ENCODE assay signal across 20 cellular contexts in the genomic region with DNA sequence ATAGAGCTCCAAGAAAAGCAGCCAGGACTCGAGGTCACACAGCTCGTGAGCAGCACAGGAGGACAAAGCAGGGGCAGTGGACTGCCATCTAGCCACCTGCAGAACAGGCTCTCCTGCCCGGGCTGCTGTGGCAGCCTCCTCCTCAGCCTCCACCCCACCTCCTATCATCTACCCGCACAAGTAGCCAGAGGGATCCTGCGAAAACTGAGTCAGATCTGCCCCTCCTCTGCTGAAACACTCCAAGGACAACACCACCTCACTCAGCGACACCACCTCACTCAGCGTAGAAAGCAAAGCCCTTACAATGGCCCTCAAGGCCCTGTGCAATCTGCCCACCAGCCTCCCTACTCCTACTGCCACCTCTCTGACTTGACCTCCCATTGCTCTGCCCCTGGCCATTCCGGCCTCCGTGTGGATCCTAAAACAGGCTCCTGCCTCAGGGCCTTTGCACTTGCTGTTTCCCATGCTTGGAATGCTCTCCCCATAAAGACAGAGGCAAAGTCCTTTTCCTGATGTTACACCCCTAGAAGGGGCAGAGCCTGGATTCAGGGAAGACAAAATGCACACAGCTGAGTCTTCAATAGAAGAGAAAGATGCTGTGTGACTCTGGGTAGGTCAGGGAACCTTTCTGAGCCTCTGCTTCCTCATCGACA. TPM values are rescaled to one million over a fixed set of nuclear protein-coding genes. Genes with fewer than 3 reads are reported as not detected.
A peak's percentile ranks its signal among the peaks of the same experiment; 100 is the strongest.
DNase-seq lines count a peak whose midpoint lies in the region; ATAC-seq and TF ChIP-seq lines count a peak whose summit lies in the region.
"Had no signal": no experiment of that assay in that cellular context is flagged by ENCODE, and none has a peak within 500 bp of the region (broad histone marks: within the 10 kb centered on the region; RNA-seq: fewer than 3 reads in every experiment).

No MANE protein-coding gene starts in this region.

- H3K27me3 Mint-ChIP-seq in activated CD4-positive, alpha-beta T cell treated with anti-CD3 and anti-CD28 coated beads, Interleukin-2, amount 10 ng/mL, durations not matched to agents 24 days and 14 days: no peaks in the 10 kb centered on the region
- H3K27me3 Mint-ChIP-seq in activated CD8-positive, alpha-beta T cell treated with anti-CD3 and anti-CD28 coated beads for 36 hours: no peaks in the 10 kb centered on the region
- no peaks in the 10 kb centered on the region for H3K27me3 Mint-ChIP-seq in activated CD4-positive, alpha-beta memory T cell treated with anti-CD3 and anti-CD28 coated beads for 36 hours

- TF ChIP-seq CTCF in activated CD8-positive, alpha-beta T cell treated with anti-CD3 and anti-CD28 coated beads for 36 hours (IDR thresholded peaks at IDR 0.05): no peak
- TF ChIP-seq CTCF in dorsolateral prefrontal cortex (IDR thresholded peaks at IDR 0.05 in 54 of 56, conservative IDR thresholded peaks at IDR 0.05 in 2 of 56; ENCODE audit: low read depth in 1 of 56, partially characterized antibody in 56 of 56) (no peak), spleen (IDR thresholded peaks at IDR 0.05 in 8 of 11, conservative IDR thresholded peaks at IDR 0.05 in 3 of 11) (no peak), right lobe of liver (IDR thresholded peaks at IDR 0.05) (no peak)

- POLR2A ChIA-PET in activated CD8-positive, alpha-beta T cell treated with anti-CD3 and anti-CD28 coated beads for 36 hours (lab: Charles Lee): interaction anchor here (1.2 to 1.7 kb wide), 3 partner anchors 10 to 49 kb away, joined by 3 to 7 read pairs (median 4); no protein-coding TSS in a partner anchor
- POLR2A ChIA-PET in activated CD4-positive, alpha-beta memory T cell treated with anti-CD3 and anti-CD28 coated beads for 36 hours (lab: Charles Lee): no interaction called here

- TF ChIP-seq POLR2A in spleen (IDR thresholded peaks at IDR 0.05) (no peak), right lobe of liver (IDR thresholded peaks at IDR 0.05) (no peak)

- H3K36me3 Mint-ChIP-seq in activated CD4-positive, alpha-beta T cell treated with anti-CD3 and anti-CD28 coated beads, Interleukin-2, amount 10 ng/mL, durations not matched to agents 24 days and 14 days (ENCODE audit: low read depth): peaks cover 55% of the 10 kb centered on the region
- H3K36me3 Mint-ChIP-seq in activated CD8-positive, alpha-beta T cell treated with anti-CD3 and anti-CD28 coated beads for 36 hours (ENCODE audit: low read depth): peaks cover 56% of the 10 kb centered on the region
- peaks cover 35% of the 10 kb centered on the region for H3K36me3 Mint-ChIP-seq in activated CD4-positive, alpha-beta memory T cell treated with anti-CD3 and anti-CD28 coated beads for 36 hours

- H3K36me3 ChIP-seq in spleen: peaks cover 0 to 78% (median 3%) of the 10 kb centered on the region in 6 donors
- H3K36me3 ChIP-seq in right lobe of liver: no peaks in the 10 kb centered on the region
- H3K36me3 ChIP-seq: BLaER1, SJSA1 had no signal

- H3K4me1 Mint-ChIP-seq in activated CD4-positive, alpha-beta T cell treated with anti-CD3 and anti-CD28 coated beads, Interleukin-2, amount 10 ng/mL, durations not matched to agents 24 days and 14 days: peaks cover 23% of the 10 kb centered on the region
- peaks cover 46% of the 10 kb centered on the region for H3K4me1 Mint-ChIP-seq in activated CD8-positive, alpha-beta T cell treated with anti-CD3 and anti-CD28 coated beads for 36 hours (ENCODE audit: low read depth)
- H3K4me1 Mint-ChIP-seq in activated CD4-positive, alpha-beta memory T cell treated with anti-CD3 and anti-CD28 coated beads for 36 hours (ENCODE audit: low read depth): peaks cover 62% of the 10 kb centered on the region

- H3K9me3 Mint-ChIP-seq in activated CD4-positive, alpha-beta T cell treated with anti-CD3 and anti-CD28 coated beads, Interleukin-2, amount 10 ng/mL, durations not matched to agents 24 days and 14 days: peaks cover 13% of the 10 kb centered on the region
- H3K9me3 Mint-ChIP-seq in activated CD8-positive, alpha-beta T cell treated with anti-CD3 and anti-CD28 coated beads for 36 hours: peaks cover 16% of the 10 kb centered on the region
- peaks cover 16% of the 10 kb centered on the region for H3K9me3 Mint-ChIP-seq in activated CD4-positive, alpha-beta memory T cell treated with anti-CD3 and anti-CD28 coated beads for 36 hours

- peaks cover 10 to 98% (median 72%) of the 10 kb centered on the region in 6 donors for H3K4me1 ChIP-seq in spleen
- H3K4me1 ChIP-seq in right lobe of liver: peaks cover 0 to 5% (median 0%) of the 10 kb centered on the region in 4 donors

- intact Hi-C loops in activated CD4-positive, alpha-beta T cell treated with anti-CD3 and anti-CD28 coated beads, Interleukin-2, amount 10 ng/mL, durations not matched to agents 24 days and 14 days (cut with micrococcal nuclease): no loop called here
- intact Hi-C loops in activated CD8-positive, alpha-beta T cell treated with anti-CD3 and anti-CD28 coated beads for 36 hours (cut with micrococcal nuclease): no loop called here
- intact Hi-C loops in dorsolateral prefrontal cortex (cut with DNase I): loop anchor here in 1 of 2 donors (1.0 to 5.0 kb wide), 2 partner anchors 56 to 151 kb away; no protein-coding TSS in a partner anchor
- intact Hi-C loops in spleen (cut with DNase I; ENCODE audit: low total_unique reads): no loop called here
- intact Hi-C loops in right lobe of liver (cut with DNase I): no loop called here
- intact Hi-C loops in activated CD4-positive, alpha-beta memory T cell treated with anti-CD3 and anti-CD28 coated beads for 36 hours (cut with micrococcal nuclease): no loop called here

- H3K4me3 Mint-ChIP-seq in activated CD4-positive, alpha-beta T cell treated with anti-CD3 and anti-CD28 coated beads, Interleukin-2, amount 10 ng/mL, durations not matched to agents 24 days and 14 days: no peak overlapping the region
- no peak overlapping the region for H3K4me3 Mint-ChIP-seq in activated CD8-positive, alpha-beta T cell treated with anti-CD3 and anti-CD28 coated beads for 36 hours
- no peak overlapping the region for H3K4me3 Mint-ChIP-seq in activated CD4-positive, alpha-beta memory T cell treated with anti-CD3 and anti-CD28 coated beads for 36 hours
- H3K4me3 Mint-ChIP-seq: HFFc6 had no signal

- H3K27me3 ChIP-seq in dorsolateral prefrontal cortex (no peaks in the 10 kb centered on the region), spleen (replicated peaks in 1 of 7) (no peaks in the 10 kb centered on the region), right lobe of liver (no peaks in the 10 kb centered on the region)
- H3K27me3 ChIP-seq: BLaER1, SJSA1, tibial nerve had no signal

- no peak for ATAC-seq in activated CD8-positive, alpha-beta T cell treated with anti-CD3 and anti-CD28 coated beads for 36 hours
- no peak for ATAC-seq in right lobe of liver
- no peak for ATAC-seq in HG02678 (IDR thresholded peaks at IDR 0.05; ENCODE audit: unreplicated experiment)

- H3K27ac ChIP-seq in dorsolateral prefrontal cortex (peak overlapping the region; percentile 25 to 97 (median 90)), spleen (peak overlapping the region in 1 of 8 donors; percentile 0), right lobe of liver (no peak overlapping the region)
- H3K27ac ChIP-seq: BLaER1, SJSA1 had no signal

- peaks cover 0 to 15% (median 9%) of the 10 kb centered on the region in 8 donors for H3K9me3 ChIP-seq in spleen
- no peaks in the 10 kb centered on the region for H3K9me3 ChIP-seq in right lobe of liver

- no peak for DNase-seq in activated CD4-positive, alpha-beta T cell treated with anti-CD3 and anti-CD28 coated beads, Interleukin-2, amount 10 ng/mL, durations not matched to agents 24 days and 14 days
- DNase-seq in activated CD4-positive, alpha-beta T cell treated with anti-CD3 and anti-CD28 coated beads for 4 hours: no peak
- no peak for DNase-seq in activated CD8-positive, alpha-beta T cell treated with anti-CD3 and anti-CD28 coated beads for 36 hours
- DNase-seq in dorsolateral prefrontal cortex (no peak), spleen (peak; percentile 51), right lobe of liver (no peak)
- DNase-seq in activated CD4-positive, alpha-beta memory T cell treated with anti-CD3 and anti-CD28 coated beads for 36 hours: no peak
- DNase-seq: 8988T; activated CD4-positive, CD25-positive, alpha-beta regulatory T cell; activated gamma-delta T cell treated with Interleukin-2 at 50 U/mL for 16 hours; HFFc6; Karpas-422; NCI-H1092; OCI-M1; small intestine; stimulated activated CD4-positive, alpha-beta T cell treated with anti-CD3 and anti-CD28 coated beads, Interleukin-4, amount 100 ng/mL, for 4 hours had no signal

- H3K4me3 ChIP-seq in dorsolateral prefrontal cortex (peak overlapping the region in 16 of 59 donors; percentile 1 to 49 (median 10)), spleen (no peak overlapping the region), right lobe of liver (no peak overlapping the region)
- H3K4me3 ChIP-seq: BLaER1, SJSA1, tibial nerve had no signal

- CTCF ChIA-PET in activated CD8-positive, alpha-beta T cell treated with anti-CD3 and anti-CD28 coated beads for 36 hours (lab: Charles Lee): interaction anchor here (0.5 to 1.1 kb wide), 2 partner anchors 95 to 188 kb away, joined by 3 read pairs; no protein-coding TSS in a partner anchor
- CTCF ChIA-PET in activated CD4-positive, alpha-beta memory T cell treated with anti-CD3 and anti-CD28 coated beads for 36 hours (lab: Charles Lee): no interaction called here

- H3K27ac Mint-ChIP-seq in activated CD4-positive, alpha-beta T cell treated with anti-CD3 and anti-CD28 coated beads, Interleukin-2, amount 10 ng/mL, durations not matched to agents 24 days and 14 days: peak overlapping the region; percentile 12
- peak overlapping the region; percentile 6 for H3K27ac Mint-ChIP-seq in activated CD8-positive, alpha-beta T cell treated with anti-CD3 and anti-CD28 coated beads for 36 hours
- no peak overlapping the region for H3K27ac Mint-ChIP-seq in activated CD4-positive, alpha-beta memory T cell treated with anti-CD3 and anti-CD28 coated beads for 36 hours
- H3K27ac Mint-ChIP-seq: HFFc6 had no signal

- WGBS in spleen, 5 donors: 89 to 94% (median 92%) methylated on average over 10 of the region's 10 CpGs
- 91% methylated on average over 5 of the region's 10 CpGs for WGBS in right lobe of liver (ENCODE audit: insufficient coverage, low coverage, low lambda C conversion rate, missing lambda C conversion rate)

RNA-seq across cellular contexts. Expression of gene PREX1, which starts 19.3 kb away (rescaled TPM):
- total RNA-seq in activated CD4-positive, alpha-beta T cell treated with anti-CD3 and anti-CD28 coated beads, Interleukin-2, amount 10 ng/mL, durations not matched to agents 24 days and 14 days: 64.3 and 65.5 TPM in 2 replicates
- total RNA-seq in activated CD8-positive, alpha-beta T cell treated with anti-CD3 and anti-CD28 coated beads for 36 hours: 10 to 100 TPM; 79.7 to 80.5 TPM
- 100 to 1,000 TPM in 76 of 120 experiments, 10 to 100 TPM in 44; 59.8 to 448 (median 117) TPM for total RNA-seq in dorsolateral prefrontal cortex
- 100 to 1,000 TPM; 116 to 279 (median 166) TPM for total RNA-seq in spleen
- polyA plus RNA-seq in spleen: 10 to 100 TPM; 36.7 to 76.7 (median 49.7) TPM
- 10 to 100 TPM in 2 of 6 experiments, 1 to 10 TPM in 4; 4.4 to 11.1 (median 8.7) TPM for total RNA-seq in right lobe of liver
- 10 to 100 TPM; 91.5 to 92.8 TPM for total RNA-seq in activated CD4-positive, alpha-beta memory T cell treated with anti-CD3 and anti-CD28 coated beads for 36 hours

Comparison
In these comparisons a context has a peak if more than half of its experiments do, and no peak if none do; other contexts are left out.
1. H3K27ac ChIP-seq: peak in dorsolateral prefrontal cortex (59 of 59); none in right lobe of liver (0 of 3).